In genomic region chr7:43584200-43584586, GRCh38 we compare ENCODE assay signal across 8 cellular contexts. TPM values are rescaled to one million over a fixed set of nuclear protein-coding genes. Genes with fewer than 3 reads are reported as not detected.
DNase-seq lines count a peak whose midpoint lies in the region; ATAC-seq and TF ChIP-seq lines count a peak whose summit lies in the region.

No MANE protein-coding gene starts in this region.

- H3K27ac Mint-ChIP-seq in CD4-positive, alpha-beta T cell = peak overlapping the region; percentile 98
- peak overlapping the region; percentile 96 to 99 (median 98) for H3K27ac Mint-ChIP-seq in naive B cell

- peak overlapping the region; percentile 95 for H3K4me3 Mint-ChIP-seq in CD4-positive, alpha-beta T cell
- H3K4me3 Mint-ChIP-seq in naive B cell = peak overlapping the region; percentile 93 to 99 (median 97)

- no peak for TF ChIP-seq POLR2A in erythroblast (IDR thresholded peaks at IDR 0.05; ENCODE audit: low read length)

- TF ChIP-seq CTCF in CD4-positive, alpha-beta T cell (IDR thresholded peaks at IDR 0.05) = no peak

- no peaks in the 10 kb centered on the region for H3K9me3 Mint-ChIP-seq in CD4-positive, alpha-beta T cell
- peaks cover 0 to 3% (median 0%) of the 10 kb centered on the region in 7 donors for H3K9me3 Mint-ChIP-seq in naive B cell

- CTCF ChIA-PET in CD4-positive, alpha-beta T cell (lab: Charles Lee) = interaction anchor here (0.8 to 8.0 kb wide), 6 partner anchors 9 to 145 kb away, joined by 3 to 323 read pairs (median 52); partner anchors contain the start of gene COA1

- DNase-seq in CD4-positive, alpha-beta T cell = peak in 9 of 10 experiments; percentile 7 to 44 (median 24)
- DNase-seq in Kasumi-1 (lab: John Stamatoyannopoulos, UW) (peak; percentile 73 to 81), erythroblast (lab: John Stamatoyannopoulos, UW) (peak; percentile 58 to 71), naive B cell (no peak), NCI-H2081 treated with DMSO at 0.1 percent for 48 hours (lab: John Stamatoyannopoulos, UW) (no peak)
- peak; percentile 31 for DNase-seq in activated CD4-positive, alpha-beta T cell treated with anti-CD3 and anti-CD28 coated beads, Interleukin-2, amount 50 U/mL, for 1 hour

- H3K36me3 Mint-ChIP-seq in CD4-positive, alpha-beta T cell (ENCODE audit: low read depth) = peaks cover 51% of the 10 kb centered on the region
- H3K36me3 Mint-ChIP-seq in naive B cell = peaks cover 4 to 7% of the 10 kb centered on the region in 2 donors

- peak; percentile 4 for ATAC-seq in CD4-positive, alpha-beta T cell (ENCODE audit: poor library complexity)
- ATAC-seq in naive B cell (ENCODE audit: low read depth in 2 of 2) (no peak), HG02642 (IDR thresholded peaks at IDR 0.05; ENCODE audit: poor library complexity, unreplicated experiment) (no peak), GM19035 (IDR thresholded peaks at IDR 0.05; ENCODE audit: unreplicated experiment) (no peak)

- peak overlapping the region; percentile 97 for H3K27ac ChIP-seq in CD4-positive, alpha-beta T cell (ENCODE audit: low read depth, low read length)

- intact Hi-C loops in CD4-positive, alpha-beta T cell (cut with DNase I, micrococcal nuclease) = loop anchor here (1.0 to 5.0 kb wide), 4 partner anchors 19 to 652 kb away; partner anchors contain the start of genes MRPL32 (in 1 of the 2) and PSMA2 (in 1 of the 2)

- peaks cover 50% of the 10 kb centered on the region for H3K4me1 Mint-ChIP-seq in CD4-positive, alpha-beta T cell (ENCODE audit: low read depth)
- H3K4me1 Mint-ChIP-seq in naive B cell = peaks cover 39 to 44% (median 42%) of the 10 kb centered on the region in 3 donors

- POLR2A ChIA-PET in CD4-positive, alpha-beta T cell (lab: Charles Lee) = interaction anchor here (0.7 to 12.4 kb wide), 13 partner anchors 10 to 145 kb away, joined by 3 to 300 read pairs (median 7); partner anchors contain the start of gene COA1

- no peaks in the 10 kb centered on the region for H3K9me3 ChIP-seq in CD4-positive, alpha-beta T cell (ENCODE audit: control insufficient read depth, low read length)

- peaks cover 21% of the 10 kb centered on the region for H3K27me3 Mint-ChIP-seq in CD4-positive, alpha-beta T cell
- H3K27me3 Mint-ChIP-seq in naive B cell = peaks cover 0 to 10% (median 4%) of the 10 kb centered on the region in 3 donors

- H3K27me3 ChIP-seq in CD4-positive, alpha-beta T cell (ENCODE audit: control insufficient read depth, insufficient read depth, low read length) = no peaks in the 10 kb centered on the region

RNA-seq across cellular contexts. Expression of gene STK17A, which starts 1.3 kb away (rescaled TPM):
- 100 to 1,000 TPM; 213 to 218 TPM for total RNA-seq in CD4-positive, alpha-beta T cell
- polyA plus RNA-seq in naive B cell (ENCODE audit: low read depth in 6 of 6) = 100 to 1,000 TPM; 263 to 424 (median 353) TPM

Comparison
In these comparisons a context has a peak if more than half of its experiments do, and no peak if none do; other contexts are left out.
1. DNase-seq: peak in CD4-positive, alpha-beta T cell (9 of 10), Kasumi-1 (2 of 2), activated CD4-positive, alpha-beta T cell treated with anti-CD3 and anti-CD28 coated beads, Interleukin-2, amount 50 U/mL, for 1 hour (single experiment) and erythroblast (2 of 2); none in naive B cell (single experiment) and NCI-H2081 treated with DMSO at 0.1 percent for 48 hours (single experiment).